8 cellular contexts compared by ENCODE assay signal in the genomic region with DNA sequence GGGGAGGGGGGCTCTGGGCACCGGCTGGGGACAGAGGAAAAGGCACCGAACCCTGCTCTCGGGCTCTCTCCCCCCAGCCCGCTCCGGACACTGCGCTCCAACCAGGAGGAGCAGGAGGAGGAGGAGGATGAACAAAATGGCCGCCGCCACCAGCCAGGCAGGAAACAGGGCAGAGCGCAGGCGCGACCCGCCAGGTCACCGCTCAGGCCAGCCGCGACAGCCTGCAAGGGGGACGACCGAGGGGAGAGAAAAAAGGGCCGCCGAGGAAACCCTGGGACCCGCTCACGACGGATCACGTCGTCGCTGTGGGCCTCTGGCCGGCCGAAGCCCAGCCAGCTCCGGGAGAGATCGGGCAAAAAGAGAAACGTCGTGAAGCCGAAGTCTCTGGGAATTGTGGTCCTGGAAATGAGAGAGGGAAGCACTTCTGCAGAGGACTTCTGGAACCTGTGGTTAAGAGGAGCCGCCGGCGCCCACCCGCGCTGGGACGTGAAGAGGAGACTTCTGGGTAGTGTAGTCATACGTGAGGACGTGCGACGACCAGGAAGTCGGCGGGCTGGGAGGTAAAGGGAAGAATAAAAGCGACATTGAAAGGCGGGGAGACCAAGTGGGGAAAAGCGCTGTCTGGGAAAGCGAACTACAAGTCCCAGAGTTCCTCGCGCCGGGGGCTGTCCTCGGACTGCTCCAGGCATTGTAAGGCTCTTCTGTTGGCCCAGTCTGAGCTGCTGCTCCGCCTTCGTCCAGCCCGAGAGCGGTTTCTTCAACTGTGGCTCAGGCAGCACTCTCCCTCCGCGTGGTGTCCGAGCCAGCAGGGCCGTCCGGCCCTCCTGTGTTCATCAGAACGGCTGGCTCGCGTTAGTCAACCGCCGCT. TPM values are rescaled to one million over a fixed set of nuclear protein-coding genes. Genes with fewer than 3 reads are reported as not detected.
A peak's percentile ranks its signal among the peaks of the same experiment; 100 is the strongest.
DNase-seq lines count a peak whose midpoint lies in the region; ATAC-seq and TF ChIP-seq lines count a peak whose summit lies in the region.

Gene TIAL1, minus strand, starts transcription at position 428 of the 868 bp plus-strand sequence. CDS start 499 bp downstream, outside the sequence.

- DNase-seq in GM13977 (ENCODE audit: low spot score) (peak; percentile 91), NCI-H1694 (lab: John Stamatoyannopoulos, UW) (peak; percentile 86), amniotic stem cell (lab: John Stamatoyannopoulos, UW) (peak; percentile 97), heart right ventricle (peak; percentile 95 to 99), posterior cingulate gyrus (peak; percentile 97 to 100 (median 99)), upper lobe of left lung (peak; percentile 97 to 100)

- H3K4me3 ChIP-seq in heart right ventricle (peak within 1 kb of the TSS; percentile 72 to 94 (median 86)), upper lobe of left lung (peak within 1 kb of the TSS; percentile 64 to 97 (median 86))

- peaks cover 26% of the 10 kb centered on the region for H3K36me3 Mint-ChIP-seq in T-helper 1 cell treated with Interleukin-12 subunit alpha and Interleukin-12 subunit beta and Interleukin-4 antibody, amounts not matched to agents 30 μg/mL and 1 μg/mL, for 36 hours (ENCODE audit: low read depth)

- ATAC-seq in HG02884 (IDR thresholded peaks at IDR 0.05; ENCODE audit: unreplicated experiment) (peak; percentile 82), heart right ventricle (peak; percentile 94 to 97 (median 95)), upper lobe of left lung (ENCODE audit: low FRiP score in 2 of 2) (peak; percentile 97 to 99)

- intact Hi-C loops in heart right ventricle (cut with DNase I) (loop anchor here in 6 of 10 donors (1.0 to 10.0 kb wide), 10 partner anchors 54 to 422 kb away; partner anchors contain the start of genes BAG3 (in 5 of the 6), MCMBP (in 2 of the 6), INPP5F (in 1 of the 6) and PRDX3 (in 1 of the 6)), posterior cingulate gyrus (cut with DNase I) (loop anchor here (1.0 to 10.0 kb wide), 4 partner anchors 54 to 296 kb away; partner anchors contain the start of genes BAG3, INPP5F, MCMBP and SEC23IP)

- TF ChIP-seq CTCF in GM13977 (IDR thresholded peaks at IDR 0.05; ENCODE audit: extremely low read depth, insufficient read depth, missing control alignments), result no peak
- peak in 1 of 9 donors; percentile 5 for TF ChIP-seq CTCF in heart right ventricle (IDR thresholded peaks at IDR 0.05)
- peak in 1 of 6 experiments; percentile 29 for TF ChIP-seq CTCF in upper lobe of left lung (IDR thresholded peaks at IDR 0.05)

- TF ChIP-seq EP300 in upper lobe of left lung (IDR thresholded peaks at IDR 0.05), result no peak

- H3K4me1 Mint-ChIP-seq in T-helper 1 cell treated with Interleukin-12 subunit alpha and Interleukin-12 subunit beta and Interleukin-4 antibody, amounts not matched to agents 30 μg/mL and 1 μg/mL, for 36 hours (ENCODE audit: low read depth), result peaks cover 43% of the 10 kb centered on the region

- H3K9me3 ChIP-seq in heart right ventricle, result peaks cover 0 to 4% (median 0%) of the 10 kb centered on the region in 11 donors
- no peaks in the 10 kb centered on the region for H3K9me3 ChIP-seq in upper lobe of left lung

- H3K27me3 ChIP-seq in heart right ventricle (no peaks in the 10 kb centered on the region), upper lobe of left lung (no peaks in the 10 kb centered on the region)

- H3K4me1 ChIP-seq in heart right ventricle (peaks cover 3 to 48% (median 46%) of the 10 kb centered on the region in 9 donors), upper lobe of left lung (peaks cover 40 to 48% (median 43%) of the 10 kb centered on the region in 4 donors)

- peak within 1 kb of the TSS; percentile 92 to 99 (median 98) for H3K27ac ChIP-seq in heart right ventricle
- peak within 1 kb of the TSS; percentile 90 to 99 (median 96) for H3K27ac ChIP-seq in upper lobe of left lung

- H3K27me3 Mint-ChIP-seq in T-helper 1 cell treated with Interleukin-12 subunit alpha and Interleukin-12 subunit beta and Interleukin-4 antibody, amounts not matched to agents 30 μg/mL and 1 μg/mL, for 36 hours (ENCODE audit: low read depth), result no peaks in the 10 kb centered on the region

- peak within 1 kb of the TSS; percentile 96 for H3K27ac Mint-ChIP-seq in T-helper 1 cell treated with Interleukin-12 subunit alpha and Interleukin-12 subunit beta and Interleukin-4 antibody, amounts not matched to agents 30 μg/mL and 1 μg/mL, for 36 hours

- WGBS in heart right ventricle, 2 donors, result 0 to 1% methylated on average over 66 of the region's 66 CpGs
- 0 to 1% methylated on average over 29 to 49 of the region's 66 CpGs for WGBS in upper lobe of left lung, 2 donors

- H3K9me3 Mint-ChIP-seq in T-helper 1 cell treated with Interleukin-12 subunit alpha and Interleukin-12 subunit beta and Interleukin-4 antibody, amounts not matched to agents 30 μg/mL and 1 μg/mL, for 36 hours, result no peaks in the 10 kb centered on the region

- peaks cover 0 to 13% (median 0%) of the 10 kb centered on the region in 9 donors for H3K36me3 ChIP-seq in heart right ventricle
- H3K36me3 ChIP-seq in upper lobe of left lung, result peaks cover 0 to 4% (median 0%) of the 10 kb centered on the region in 4 donors

- in situ Hi-C loops in GM13977 (cut with MboI; ENCODE audit: low pct_unique_long_range_greater_than_20kb, low sequenced_read_pairs, unreplicated experiment), result no loop called here

- H3K4me3 Mint-ChIP-seq in T-helper 1 cell treated with Interleukin-12 subunit alpha and Interleukin-12 subunit beta and Interleukin-4 antibody, amounts not matched to agents 30 μg/mL and 1 μg/mL, for 36 hours, result peak within 1 kb of the TSS; percentile 96

- peak in 3 of 4 donors; percentile 56 to 87 (median 86) for TF ChIP-seq POLR2A in upper lobe of left lung (IDR thresholded peaks at IDR 0.05)

RNA-seq across cellular contexts. Expression of gene TIAL1, which starts in this region (rescaled TPM):
- total RNA-seq in heart right ventricle (10 to 100 TPM; 65.3 to 94.6 (median 70.7) TPM), upper lobe of left lung (100 to 1,000 TPM in 2 of 6 donors, 10 to 100 TPM in 4; 53.3 to 112 (median 87.9) TPM)
- 10 to 100 TPM; 35.9 to 40.7 TPM for polyA plus RNA-seq in heart right ventricle

Comparison
In these comparisons a context has a peak if more than half of its experiments do, and no peak if none do; other contexts are left out.
1. Peak in every context shown above with its lines: DNase-seq, ATAC-seq, H3K4me3 ChIP-seq and H3K27ac ChIP-seq.